14 cellular contexts compared by ENCODE assay signal in the genomic region with DNA sequence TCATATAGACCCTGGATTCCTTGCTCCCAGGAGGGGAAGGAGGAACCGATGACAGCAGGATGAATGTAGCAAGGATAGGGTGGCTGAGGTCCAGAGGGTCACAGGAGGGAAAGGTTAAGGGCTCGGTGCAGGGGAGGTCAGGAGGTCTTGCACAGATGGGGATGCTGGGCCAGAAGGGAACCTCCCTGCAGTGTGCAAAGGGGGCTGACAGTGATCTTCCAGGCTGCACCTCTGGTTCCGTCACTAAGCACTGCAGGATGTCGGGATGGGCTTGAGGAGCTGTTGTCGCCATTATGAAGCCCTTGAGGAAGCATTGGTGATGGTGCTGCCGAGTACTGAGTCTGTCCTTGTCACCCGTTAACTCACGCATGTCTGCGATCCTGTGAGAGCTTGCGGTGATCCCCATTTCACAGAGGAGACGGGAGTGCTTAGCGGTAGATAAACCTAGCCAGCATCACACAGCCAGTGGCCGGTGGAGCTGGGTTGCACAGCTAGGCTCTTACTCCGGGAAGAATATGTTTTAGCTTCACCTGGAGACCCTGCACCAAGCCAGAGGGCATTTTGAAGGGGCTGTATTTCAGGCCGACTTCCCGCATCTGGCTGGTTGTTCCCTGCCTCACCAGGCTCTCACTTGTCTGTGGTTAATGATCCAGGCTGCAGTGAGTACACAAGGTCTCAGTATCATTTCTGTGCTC.
DNase-seq lines count a peak whose midpoint lies in the region; ATAC-seq and TF ChIP-seq lines count a peak whose summit lies in the region.
"Had no signal": no experiment of that assay in that cellular context is flagged by ENCODE, and none has a peak within 500 bp of the region (broad histone marks: within the 10 kb centered on the region; RNA-seq: fewer than 3 reads in every experiment).

No MANE protein-coding gene starts in this region.

- intact Hi-C loops in sciatic nerve (cut with DNase I): no loop called here
- intact Hi-C loops in mammary epithelial cell (cut with micrococcal nuclease): loop anchor here (5.0 kb wide), 1 partner anchor 1355 kb away; no protein-coding TSS in a partner anchor

- 95% methylated on average over 14 of the region's 16 CpGs for WGBS in mammary epithelial cell (ENCODE audit: low coverage, missing lambda C conversion rate)

- CTCF ChIA-PET in mammary epithelial cell (lab: Charles Lee; ENCODE audit: low non-redundant PET): interaction anchor here (0.6 to 0.7 kb wide), 2 partner anchors 243 to 606 kb away, joined by 3 to 5 read pairs; no protein-coding TSS in a partner anchor

- H3K9ac ChIP-seq in mammary epithelial cell (ENCODE audit: insufficient read depth, low read length): no peak overlapping the region

- H3K9me3 ChIP-seq in mammary epithelial cell (replicated peaks; ENCODE audit: insufficient read depth, low read length): no peaks in the 10 kb centered on the region
- H3K9me3 ChIP-seq: BE2C had no signal

- DNase-seq in HFFc6: no peak
- DNase-seq in left kidney (ENCODE audit: low read depth, low spot score): peak; percentile 89
- peak; percentile 55 for DNase-seq in sciatic nerve (ENCODE audit: low spot score)
- DNase-seq in erythroblast (lab: John Stamatoyannopoulos, UW): no peak
- DNase-seq in mammary epithelial cell: no peak
- no peak for DNase-seq in NK-92 treated with Interleukin-12 subunit alpha and Interleukin-12 subunit beta, amount 100 ng/mL, for 24 hours (lab: John Stamatoyannopoulos, UW)
- DNase-seq: activated CD4-positive, alpha-beta T cell treated with anti-CD3 and anti-CD28 coated beads, Interleukin-2, amount 10 ng/mL, durations not matched to agents 24 days and 14 days; BE2C; NCI-H187 treated with DMSO at 0.1 percent for 48 hours; stimulated activated CD4-positive, alpha-beta T cell treated with anti-CD3 and anti-CD28 coated beads, Interleukin-15, amount 100 ng/mL, for 24 hours; T-helper 9 cell had no signal

- dilution Hi-C loops in mammary epithelial cell (cut with HindIII; ENCODE audit: low sequenced_read_pairs): no loop called here

- H3K36me3 ChIP-seq in mammary epithelial cell (ENCODE audit: insufficient read depth, low read length): no peaks in the 10 kb centered on the region
- H3K36me3 ChIP-seq: BE2C had no signal

- BruUV-seq in mammary epithelial cell (replicated peaks; lab: Mats Ljungman, UMichigan): no TSS peak

- H3K4me3 ChIP-seq in mammary epithelial cell (replicated peaks in 1 of 3; ENCODE audit: insufficient read depth in 1 of 3, low read depth in 2 of 3, low read length in 3 of 3): no peak overlapping the region

- H3K27ac Mint-ChIP-seq in HFFc6 (peak overlapping the region; percentile 80; the same call in 1 of the 2 replicates), brain (peak overlapping the region; percentile 65 to 88 (median 84))
- H3K27ac Mint-ChIP-seq: activated CD4-positive, alpha-beta T cell treated with anti-CD3 and anti-CD28 coated beads, Interleukin-2, amount 10 ng/mL, durations not matched to agents 24 days and 14 days; dendritic cell treated with granulocyte-macrophage colony-stimulating factor and Interleukin-4, amounts not matched to agents 40 ng/mL and 50 ng/mL, for 4 days had no signal

- no peak overlapping the region for H3K4me2 ChIP-seq in mammary epithelial cell (ENCODE audit: insufficient read depth, low read depth, low read length)

- H3K9me3 Mint-ChIP-seq in HFFc6 (no peaks in the 10 kb centered on the region), brain (peaks cover 0 to 6% (median 0%) of the 10 kb centered on the region in 5 experiments)
- H3K9me3 Mint-ChIP-seq: activated CD4-positive, alpha-beta T cell treated with anti-CD3 and anti-CD28 coated beads, Interleukin-2, amount 10 ng/mL, durations not matched to agents 24 days and 14 days; dendritic cell treated with granulocyte-macrophage colony-stimulating factor and Interleukin-4, amounts not matched to agents 40 ng/mL and 50 ng/mL, for 4 days had no signal

- ATAC-seq in sciatic nerve (peak; percentile 5), HG02642 (IDR thresholded peaks at IDR 0.05; ENCODE audit: poor library complexity, unreplicated experiment) (no peak)

- TF ChIP-seq POLR2A in erythroblast (IDR thresholded peaks at IDR 0.05; ENCODE audit: low read length): no peak

- peaks cover 3% of the 10 kb centered on the region for H3K27me3 Mint-ChIP-seq in HFFc6 (ENCODE audit: insufficient read depth)
- peaks cover 5% of the 10 kb centered on the region for H3K27me3 Mint-ChIP-seq in brain
- H3K27me3 Mint-ChIP-seq: activated CD4-positive, alpha-beta T cell treated with anti-CD3 and anti-CD28 coated beads, Interleukin-2, amount 10 ng/mL, durations not matched to agents 24 days and 14 days; dendritic cell treated with granulocyte-macrophage colony-stimulating factor and Interleukin-4, amounts not matched to agents 40 ng/mL and 50 ng/mL, for 4 days had no signal

- H4K20me1 ChIP-seq in mammary epithelial cell (ENCODE audit: insufficient read depth, low read length): no peaks in the 10 kb centered on the region

- no peaks in the 10 kb centered on the region for H3K79me2 ChIP-seq in mammary epithelial cell (ENCODE audit: insufficient read depth, low read length)

- H3K36me3 Mint-ChIP-seq in HFFc6 (ENCODE audit: low read depth) (peaks cover 7% of the 10 kb centered on the region; the same call in 1 of the 2 replicates), brain (no peaks in the 10 kb centered on the region)

- peaks cover 38% of the 10 kb centered on the region for H3K4me1 Mint-ChIP-seq in HFFc6 (ENCODE audit: low read depth)
- peaks cover 63% of the 10 kb centered on the region for H3K4me1 Mint-ChIP-seq in brain

- H3K4me1 ChIP-seq in mammary epithelial cell (ENCODE audit: insufficient read depth, low read length): no peaks in the 10 kb centered on the region
- H3K4me1 ChIP-seq: BE2C had no signal

- no peaks in the 10 kb centered on the region for H3K27me3 ChIP-seq in mammary epithelial cell (ENCODE audit: insufficient read depth, low read length)
- H3K27me3 ChIP-seq: BE2C had no signal

- in situ Hi-C loops in mammary epithelial cell (cut with MboI; ENCODE audit: low sequenced_read_pairs in 2 of 2): loop anchor here in 1 of 2 donors (10.0 kb wide), 1 partner anchor 728 kb away; no protein-coding TSS in a partner anchor

- no peak overlapping the region for H3K27ac ChIP-seq in mammary epithelial cell (ENCODE audit: insufficient read depth, low read depth, low read length)

- TF ChIP-seq CTCF in HFFc6 (IDR thresholded peaks at IDR 0.05) (no peak), brain (conservative IDR thresholded peaks at IDR 0.05) (no peak), mammary epithelial cell (conservative IDR thresholded peaks at IDR 0.05 in 1 of 2, IDR thresholded peaks at IDR 0.05 in 1 of 2; ENCODE audit: extremely low read depth in 1 of 2, insufficient read depth in 1 of 2, low read depth in 1 of 2, low read length in 2 of 2) (no peak)

- H3K4me3 Mint-ChIP-seq in HFFc6 (no peak overlapping the region), brain (peak overlapping the region in 2 of 5 experiments; percentile 14 to 16)
- H3K4me3 Mint-ChIP-seq: activated CD4-positive, alpha-beta T cell treated with anti-CD3 and anti-CD28 coated beads, Interleukin-2, amount 10 ng/mL, durations not matched to agents 24 days and 14 days; dendritic cell treated with granulocyte-macrophage colony-stimulating factor and Interleukin-4, amounts not matched to agents 40 ng/mL and 50 ng/mL, for 4 days had no signal

- H2AFZ ChIP-seq in mammary epithelial cell (ENCODE audit: low read depth, low read length): no peak overlapping the region

Comparison
In these comparisons a context has a peak if more than half of its experiments do, and no peak if none do; other contexts are left out.
1. DNase-seq: peak in left kidney (single experiment) and sciatic nerve (single experiment); none in HFFc6 (single experiment), erythroblast (0 of 2), mammary epithelial cell (single experiment) and NK-92 treated with Interleukin-12 subunit alpha and Interleukin-12 subunit beta, amount 100 ng/mL, for 24 hours (single experiment).